1 cellular context compared by ENCODE assay signal in the genomic region with DNA sequence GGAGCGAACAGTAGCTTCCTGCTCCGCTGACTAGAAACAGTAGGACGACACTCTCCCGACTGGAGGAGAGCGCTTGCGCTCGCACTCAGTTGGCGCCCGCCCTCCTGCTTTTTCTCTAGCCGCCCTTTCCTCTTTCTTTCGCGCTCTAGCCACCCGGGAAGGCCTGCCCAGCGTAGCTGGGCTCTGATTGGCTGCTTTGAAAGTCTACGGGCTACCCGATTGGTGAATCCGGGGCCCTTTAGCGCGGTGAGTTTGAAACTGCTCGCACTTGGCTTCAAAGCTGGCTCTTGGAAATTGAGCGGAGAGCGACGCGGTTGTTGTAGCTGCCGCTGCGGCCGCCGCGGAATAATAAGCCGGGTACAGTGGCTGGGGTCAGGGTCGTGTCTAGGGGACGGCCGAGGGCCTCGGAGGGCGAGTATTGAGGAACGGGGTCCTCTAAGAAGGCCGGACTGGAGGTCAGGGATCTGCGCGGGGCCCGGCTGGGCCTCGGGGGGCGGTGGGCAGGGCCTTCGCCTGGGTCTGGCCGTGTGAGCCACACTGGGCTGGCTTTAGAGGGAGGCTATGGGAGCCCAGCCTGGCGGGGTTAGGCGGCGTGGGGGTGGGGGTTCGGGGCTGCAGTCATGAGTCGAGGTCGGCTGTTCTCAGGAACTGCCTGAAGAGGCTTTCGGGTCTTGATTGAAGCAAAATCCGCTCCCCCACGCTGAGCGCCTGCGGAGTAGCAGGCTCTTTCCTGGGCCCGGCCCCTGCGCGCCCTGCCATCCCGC.
TF ChIP-seq lines count a peak whose summit lies in the region.

CDK1 (plus strand) TSS at position 265 of the 764 bp plus-strand sequence. CDS start 1,688 bp downstream, outside the sequence.

TF ChIP-seq in K562, 482 proteins besides CTCF, POLR2A, EP300 and RAD21 (continued from another document):
- TF ChIP-seq CUX1 (CRISPR knock-in tag; IDR thresholded peaks at IDR 0.05) (no peak), HOXB6 (CRISPR knock-in tag; IDR thresholded peaks at IDR 0.05; ENCODE audit: borderline replicate concordance) (no peak), ZBTB1 (CRISPR knock-in tag; IDR thresholded peaks at IDR 0.05; ENCODE audit: borderline replicate concordance, low read depth) (peak; percentile 82; the same call in 1 of the 2 replicates)
- TF ChIP-seq, protein P1, sequence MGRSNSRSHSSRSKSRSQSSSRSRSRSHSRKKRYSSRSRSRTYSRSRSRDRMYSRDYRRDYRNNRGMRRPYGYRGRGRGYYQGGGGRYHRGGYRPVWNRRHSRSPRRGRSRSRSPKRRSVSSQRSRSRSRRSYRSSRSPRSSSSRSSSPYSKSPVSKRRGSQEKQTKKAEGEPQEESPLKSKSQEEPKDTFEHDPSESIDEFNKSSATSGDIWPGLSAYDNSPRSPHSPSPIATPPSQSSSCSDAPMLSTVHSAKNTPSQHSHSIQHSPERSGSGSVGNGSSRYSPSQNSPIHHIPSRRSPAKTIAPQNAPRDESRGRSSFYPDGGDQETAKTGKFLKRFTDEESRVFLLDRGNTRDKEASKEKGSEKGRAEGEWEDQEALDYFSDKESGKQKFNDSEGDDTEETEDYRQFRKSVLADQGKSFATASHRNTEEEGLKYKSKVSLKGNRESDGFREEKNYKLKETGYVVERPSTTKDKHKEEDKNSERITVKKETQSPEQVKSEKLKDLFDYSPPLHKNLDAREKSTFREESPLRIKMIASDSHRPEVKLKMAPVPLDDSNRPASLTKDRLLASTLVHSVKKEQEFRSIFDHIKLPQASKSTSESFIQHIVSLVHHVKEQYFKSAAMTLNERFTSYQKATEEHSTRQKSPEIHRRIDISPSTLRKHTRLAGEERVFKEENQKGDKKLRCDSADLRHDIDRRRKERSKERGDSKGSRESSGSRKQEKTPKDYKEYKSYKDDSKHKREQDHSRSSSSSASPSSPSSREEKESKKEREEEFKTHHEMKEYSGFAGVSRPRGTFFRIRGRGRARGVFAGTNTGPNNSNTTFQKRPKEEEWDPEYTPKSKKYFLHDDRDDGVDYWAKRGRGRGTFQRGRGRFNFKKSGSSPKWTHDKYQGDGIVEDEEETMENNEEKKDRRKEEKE (IDR thresholded peaks at IDR 0.05; ENCODE audit: borderline replicate concordance in 1 of 2, control insufficient read depth in 1 of 2, low read depth in 2 of 2, low read length in 1 of 2): peak in 1 of 2 experiments; percentile 74; a peak in 1 of 4 replicates
